17 cellular contexts compared by ENCODE assay signal in the genomic region with DNA sequence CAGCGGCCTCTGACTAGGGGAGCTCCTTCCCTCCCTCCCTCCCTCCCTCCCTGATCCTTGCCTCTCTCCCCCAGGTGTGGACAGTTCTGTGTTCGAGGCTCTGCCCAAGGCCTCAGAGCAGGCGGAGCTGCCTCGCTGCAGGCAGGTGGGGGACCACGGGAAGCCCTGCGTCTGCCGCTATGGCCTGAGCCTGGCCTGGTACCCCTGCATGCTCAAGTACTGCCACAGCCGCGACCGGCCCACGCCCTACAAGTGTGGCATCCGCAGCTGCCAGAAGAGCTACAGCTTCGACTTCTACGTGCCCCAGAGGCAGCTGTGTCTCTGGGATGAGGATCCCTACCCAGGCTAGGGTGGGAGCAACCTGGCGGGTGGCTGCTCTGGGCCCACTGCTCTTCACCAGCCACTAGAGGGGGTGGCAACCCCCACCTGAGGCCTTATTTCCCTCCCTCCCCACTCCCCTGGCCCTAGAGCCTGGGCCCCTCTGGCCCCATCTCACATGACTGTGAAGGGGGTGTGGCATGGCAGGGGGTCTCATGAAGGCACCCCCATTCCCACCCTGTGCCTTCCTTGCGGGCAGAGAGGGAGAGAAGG. TPM values are rescaled to one million over a fixed set of nuclear protein-coding genes. Genes with fewer than 3 reads are reported as not detected.
DNase-seq lines count a peak whose midpoint lies in the region; ATAC-seq and TF ChIP-seq lines count a peak whose summit lies in the region.
"Had no signal": no experiment of that assay in that cellular context is flagged by ENCODE, and none has a peak within 500 bp of the region (broad histone marks: within the 10 kb centered on the region; RNA-seq: fewer than 3 reads in every experiment).

No MANE protein-coding gene starts in this region.

- H2AFZ ChIP-seq in GM23338: no peak overlapping the region

- H3K27me3 Mint-ChIP-seq in GM23338 (ENCODE audit: insufficient read depth, low read depth, poor library complexity): peaks cover 6% of the 10 kb centered on the region
- H3K27me3 Mint-ChIP-seq: activated naive CD4-positive, alpha-beta T cell treated with anti-CD3 and anti-CD28 coated beads, Interleukin-2, amount 50 U/mL, for 24 hours had no signal

- H3F3A ChIP-seq in GM23338 (replicated peaks; ENCODE audit: low read depth): no peaks in the 10 kb centered on the region

- DNase-seq in AG09309 (ENCODE audit: low read depth) (no peak), GM23338 (ENCODE audit: low spot score) (peak; percentile 57), astrocyte of the cerebellum (ENCODE audit: low read depth) (no peak), left lobe of liver (ENCODE audit: low spot score) (no peak), HCEC 1CT (no peak), NCI-H2227 (lab: John Stamatoyannopoulos, UW; ENCODE audit: unreplicated experiment) (no peak), ureter (ENCODE audit: low spot score) (no peak)
- DNase-seq: activated CD8-positive, alpha-beta memory T cell treated with anti-CD3 and anti-CD28 coated beads for 24 hours; GDM1; immature natural killer cell; psoas muscle had no signal

- no peaks in the 10 kb centered on the region for H3K9me2 ChIP-seq in GM23338 (ENCODE audit: insufficient read depth)

- no peaks in the 10 kb centered on the region for H3K9me3 Mint-ChIP-seq in GM23338
- H3K9me3 Mint-ChIP-seq: activated naive CD4-positive, alpha-beta T cell treated with anti-CD3 and anti-CD28 coated beads, Interleukin-2, amount 50 U/mL, for 24 hours; immature natural killer cell; stimulated activated effector memory CD8-positive, alpha-beta T cell treated with anti-CD3 and anti-CD28 coated beads, Interleukin-12 subunit alpha, Interleukin-12 subunit beta, amount 100 ng/mL, for 72 hours; T-helper 2 cell treated with Interferon-gamma antibody and Interleukin-4, amounts not matched to agents 5 μg/mL and 100 μg/mL, for 36 hours had no signal

- H3K4me1 Mint-ChIP-seq in GM23338: peaks cover 22% of the 10 kb centered on the region

- H3K4me3 Mint-ChIP-seq in GM23338: no peak overlapping the region
- H3K4me3 Mint-ChIP-seq: activated naive CD4-positive, alpha-beta T cell treated with anti-CD3 and anti-CD28 coated beads, Interleukin-2, amount 50 U/mL, for 24 hours; immature natural killer cell; stimulated activated effector memory CD8-positive, alpha-beta T cell treated with anti-CD3 and anti-CD28 coated beads, Interleukin-12 subunit alpha, Interleukin-12 subunit beta, amount 100 ng/mL, for 72 hours; T-helper 2 cell treated with Interferon-gamma antibody and Interleukin-4, amounts not matched to agents 5 μg/mL and 100 μg/mL, for 36 hours had no signal

- no peak overlapping the region for H3K27ac ChIP-seq in GM23338 (ENCODE audit: low read depth)
- H3K27ac ChIP-seq: BLaER1 treated with 17β-estradiol and CSF1 and Interleukin-3, amounts not matched to agents 10 nM and 100 nM; psoas muscle had no signal

- in situ Hi-C loops in astrocyte of the cerebellum (cut with HindIII; ENCODE audit: low sequenced_read_pairs): no loop called here

- 0 out of 2 replicates have a peak, but pooled peaks cover 4% of the 10 kb centered on the region for H3K4me1 ChIP-seq in GM23338 (ENCODE audit: insufficient read depth)

- no peak overlapping the region for H3K4me2 ChIP-seq in GM23338
- H3K4me2 ChIP-seq: BLaER1 treated with 17β-estradiol and CSF1 and Interleukin-3, amounts not matched to agents 10 nM and 100 nM had no signal

- no peaks in the 10 kb centered on the region for H4K20me1 ChIP-seq in GM23338 (replicated peaks; ENCODE audit: insufficient read depth)

- no peaks in the 10 kb centered on the region for H3K79me2 ChIP-seq in GM23338 (replicated peaks; ENCODE audit: insufficient read depth)

- no peaks in the 10 kb centered on the region for H3K27me3 ChIP-seq in GM23338 (ENCODE audit: insufficient read depth)

- ATAC-seq in GM23338 (peak; percentile 83), left lobe of liver (peak; percentile 2), HG03025 (IDR thresholded peaks at IDR 0.05; ENCODE audit: low FRiP score, unreplicated experiment) (no peak)
- ATAC-seq: mucosa of descending colon; psoas muscle; stimulated activated effector memory CD8-positive, alpha-beta T cell treated with anti-CD3 and anti-CD28 coated beads, Interleukin-12 subunit alpha, Interleukin-12 subunit beta, amount 100 ng/mL, for 72 hours had no signal

- no peaks in the 10 kb centered on the region for H3K36me3 ChIP-seq in GM23338 (ENCODE audit: insufficient read depth)

- TF ChIP-seq CTCF in AG09309 (IDR thresholded peaks at IDR 0.05; ENCODE audit: control insufficient read depth, insufficient read depth, low read depth, low read length, missing control alignments): peak; percentile 22
- TF ChIP-seq CTCF in GM23338 (conservative IDR thresholded peaks at IDR 0.05; ENCODE audit: low read depth in 2 of 2): peak; percentile 42 to 66
- peak; percentile 31 for TF ChIP-seq CTCF in astrocyte of the cerebellum (IDR thresholded peaks at IDR 0.05; ENCODE audit: low read depth, low read length, missing control alignments)

- H3K27ac Mint-ChIP-seq in GM23338: no peak overlapping the region
- H3K27ac Mint-ChIP-seq: activated naive CD4-positive, alpha-beta T cell treated with anti-CD3 and anti-CD28 coated beads, Interleukin-2, amount 50 U/mL, for 24 hours; immature natural killer cell; stimulated activated effector memory CD8-positive, alpha-beta T cell treated with anti-CD3 and anti-CD28 coated beads, Interleukin-12 subunit alpha, Interleukin-12 subunit beta, amount 100 ng/mL, for 72 hours; T-helper 2 cell treated with Interferon-gamma antibody and Interleukin-4, amounts not matched to agents 5 μg/mL and 100 μg/mL, for 36 hours had no signal

- H3K4me3 ChIP-seq in AG09309 (ENCODE audit: control insufficient read depth, low read depth, low read length) (no peak overlapping the region), GM23338 (no peak overlapping the region), astrocyte of the cerebellum (ENCODE audit: low read depth, low read length) (no peak overlapping the region)
- H3K4me3 ChIP-seq: BLaER1 treated with 17β-estradiol and CSF1 and Interleukin-3, amounts not matched to agents 10 nM and 100 nM; mucosa of descending colon; psoas muscle had no signal

- H3K36me3 Mint-ChIP-seq in GM23338 (ENCODE audit: low read depth): no peaks in the 10 kb centered on the region
- H3K36me3 Mint-ChIP-seq: activated naive CD4-positive, alpha-beta T cell treated with anti-CD3 and anti-CD28 coated beads, Interleukin-2, amount 50 U/mL, for 24 hours; immature natural killer cell; stimulated activated effector memory CD8-positive, alpha-beta T cell treated with anti-CD3 and anti-CD28 coated beads, Interleukin-12 subunit alpha, Interleukin-12 subunit beta, amount 100 ng/mL, for 72 hours had no signal

TF ChIP-seq in GM23338, 12 proteins besides CTCF, POLR2A, EP300 and RAD21 (continues in another document):
- TF ChIP-seq CREB1 (CRISPR knock-in tag; IDR thresholded peaks at IDR 0.05; ENCODE audit: low read depth): no peak
- TF ChIP-seq STAT1 (IDR thresholded peaks at IDR 0.05; ENCODE audit: unreplicated experiment): no peak
- no peak for TF ChIP-seq EZH2 (IDR thresholded peaks at IDR 0.05; ENCODE audit: low read depth, unreplicated experiment)
- no peak for TF ChIP-seq JUNB (IDR thresholded peaks at IDR 0.05; ENCODE audit: unreplicated experiment)

RNA-seq across cellular contexts. Expression of gene POU2F3, which starts 11.1 kb away (rescaled TPM):
- 0.45 and 1.1 TPM in 2 replicates for total RNA-seq in GM23338 (2014; rRNA removed; shearing (Covaris generic))
- 0.79 and 1.4 TPM in 2 replicates for polyA plus RNA-seq in GM23338 (2016; fragmentation: Nextera tagmentation; extraction: Ambion mirVana)
- total RNA-seq in left lobe of liver (not detected), ureter (7.6 TPM)
- total RNA-seq: psoas muscle had no signal
- polyA plus RNA-seq: immature natural killer cell, psoas muscle had no signal

RNA-seq across cellular contexts. Expression of gene OAF, which starts 18.1 kb away (rescaled TPM):
- total RNA-seq in GM23338 (2014; rRNA removed; shearing (Covaris generic)): 1.2 and 3.0 TPM in 2 replicates
- polyA plus RNA-seq in GM23338 (2016; fragmentation: Nextera tagmentation; extraction: Ambion mirVana): 1.1 and 1.6 TPM in 2 replicates
- total RNA-seq in left lobe of liver (345 TPM), ureter (34.9 TPM)
